In genomic region chrY:3527040-3527439, GRCh38 we compare ENCODE assay signal across 12 cellular contexts. TPM values are rescaled to one million over a fixed set of nuclear protein-coding genes. Genes with fewer than 3 reads are reported as not detected.
DNase-seq lines count a peak whose midpoint lies in the region; ATAC-seq lines count a peak whose summit lies in the region.
"Not testable (repeated sequence)": the region's sequence is repeated elsewhere in the genome, so short reads cannot be mapped to it uniquely, and the experiment has no call there.
"Had no signal": no experiment of that assay in that cellular context is flagged by ENCODE, and none has a peak within 500 bp of the region (broad histone marks: within the 10 kb centered on the region; RNA-seq: fewer than 3 reads in every experiment).

No MANE protein-coding gene starts in this region.

- not testable (repeated sequence) for H3K27ac Mint-ChIP-seq in activated T-helper 1 cell treated with anti-CD3 and anti-CD28 coated beads, Interleukin-12 subunit alpha, Interleukin-12 subunit beta, Interleukin-2, Interleukin-4 antibody, amounts not matched to agents 30 ng/mL and 10 ng/mL and 1 ng/mL, durations not matched to agents 14 hours and 24 hours and 36 hours; naive thymus-derived CD8-positive, alpha-beta T cell

- H3K36me3 ChIP-seq in SJCRH30, result not testable (repeated sequence)

- H3K36me3 Mint-ChIP-seq in activated T-helper 1 cell treated with anti-CD3 and anti-CD28 coated beads, Interleukin-12 subunit alpha, Interleukin-12 subunit beta, Interleukin-2, Interleukin-4 antibody, amounts not matched to agents 30 ng/mL and 10 ng/mL and 1 ng/mL, durations not matched to agents 14 hours and 24 hours and 36 hours (ENCODE audit: low read depth); naive thymus-derived CD8-positive, alpha-beta T cell: not testable (repeated sequence)

- DNase-seq in CD1c-positive myeloid dendritic cell (ENCODE audit: extremely low spot score), result peak; percentile 1
- DNase-seq in KBM-7, result peak; percentile 54
- DNase-seq in SJCRH30, result peak; percentile 1 to 12
- peak; percentile 2 for DNase-seq in activated T-helper 1 cell treated with anti-CD3 and anti-CD28 coated beads, Interleukin-12 subunit alpha, Interleukin-12 subunit beta, Interleukin-2, Interleukin-4 antibody, amounts not matched to agents 30 ng/mL and 10 ng/mL and 1 ng/mL, durations not matched to agents 14 hours and 24 hours and 36 hours (ENCODE audit: low spot score)
- DNase-seq in foreskin melanocyte, result peak; percentile 15
- peak in 2 of 10 donors; percentile 0 to 34 for DNase-seq in naive thymus-derived CD8-positive, alpha-beta T cell

- not testable (repeated sequence) for H3K9me3 Mint-ChIP-seq in activated T-helper 1 cell treated with anti-CD3 and anti-CD28 coated beads, Interleukin-12 subunit alpha, Interleukin-12 subunit beta, Interleukin-2, Interleukin-4 antibody, amounts not matched to agents 30 ng/mL and 10 ng/mL and 1 ng/mL, durations not matched to agents 14 hours and 24 hours and 36 hours; naive thymus-derived CD8-positive, alpha-beta T cell

- not testable (repeated sequence) for H3K4me1 ChIP-seq in SJCRH30

- not testable (repeated sequence) for H3K4me3 Mint-ChIP-seq in activated T-helper 1 cell treated with anti-CD3 and anti-CD28 coated beads, Interleukin-12 subunit alpha, Interleukin-12 subunit beta, Interleukin-2, Interleukin-4 antibody, amounts not matched to agents 30 ng/mL and 10 ng/mL and 1 ng/mL, durations not matched to agents 14 hours and 24 hours and 36 hours
- peak overlapping the region in 1 of 10 donors; percentile 39 for H3K4me3 Mint-ChIP-seq in naive thymus-derived CD8-positive, alpha-beta T cell

- not testable (repeated sequence) for H3K27ac ChIP-seq in SJCRH30

- ATAC-seq in GM19372 (IDR thresholded peaks at IDR 0.05; ENCODE audit: low read depth, unreplicated experiment) (peak; percentile 78), HG02798 (IDR thresholded peaks at IDR 0.05; ENCODE audit: poor library complexity, unreplicated experiment) (peak; percentile 95)
- ATAC-seq in naive thymus-derived CD8-positive, alpha-beta T cell, result peak; percentile 64 to 93

- H3K27me3 ChIP-seq in SJCRH30, result not testable (repeated sequence)

- H3K4me3 ChIP-seq in SJCRH30, result not testable (repeated sequence)

- POLR2A ChIA-PET in naive thymus-derived CD8-positive, alpha-beta T cell (lab: Charles Lee), result not testable (repeated sequence)

- in situ Hi-C loops in KBM-7 (cut with MboI; ENCODE audit: low pct_unique_long_range_greater_than_20kb, low sequenced_read_pairs), result not testable (repeated sequence)

- H3K9me3 ChIP-seq in SJCRH30 (replicated peaks), result not testable (repeated sequence)

- not testable (repeated sequence) for H3K4me1 Mint-ChIP-seq in activated T-helper 1 cell treated with anti-CD3 and anti-CD28 coated beads, Interleukin-12 subunit alpha, Interleukin-12 subunit beta, Interleukin-2, Interleukin-4 antibody, amounts not matched to agents 30 ng/mL and 10 ng/mL and 1 ng/mL, durations not matched to agents 14 hours and 24 hours and 36 hours (ENCODE audit: low read depth); naive thymus-derived CD8-positive, alpha-beta T cell

- intact Hi-C loops in activated T-helper 1 cell treated with anti-CD3 and anti-CD28 coated beads, Interleukin-12 subunit alpha, Interleukin-12 subunit beta, Interleukin-2, Interleukin-4 antibody, amounts not matched to agents 30 ng/mL and 10 ng/mL and 1 ng/mL, durations not matched to agents 14 hours and 24 hours and 36 hours (cut with micrococcal nuclease), result not testable (repeated sequence)

- not testable (repeated sequence) for H3K27me3 Mint-ChIP-seq in activated T-helper 1 cell treated with anti-CD3 and anti-CD28 coated beads, Interleukin-12 subunit alpha, Interleukin-12 subunit beta, Interleukin-2, Interleukin-4 antibody, amounts not matched to agents 30 ng/mL and 10 ng/mL and 1 ng/mL, durations not matched to agents 14 hours and 24 hours and 36 hours (ENCODE audit: insufficient read depth); naive thymus-derived CD8-positive, alpha-beta T cell

RNA-seq across cellular contexts. Expression of gene TGIF2LY, which starts 51.8 kb away (rescaled TPM):
- total RNA-seq in SJCRH30 (2014; rRNA removed; shearing (Covaris generic)), result not detected in 2 replicates
- not detected in 2 replicates for total RNA-seq in activated T-helper 1 cell treated with anti-CD3 and anti-CD28 coated beads, Interleukin-12 subunit alpha, Interleukin-12 subunit beta, Interleukin-2, Interleukin-4 antibody, amounts not matched to agents 30 ng/mL and 10 ng/mL and 1 ng/mL, durations not matched to agents 14 hours and 24 hours and 36 hours
- total RNA-seq in naive thymus-derived CD8-positive, alpha-beta T cell, result not detected
- not detected for polyA plus RNA-seq in naive thymus-derived CD8-positive, alpha-beta T cell
- total RNA-seq: gastroesophageal sphincter, pulmonary artery endothelial cell had no signal
- polyA plus RNA-seq: AG04450, IgD-negative memory B cell had no signal
